2 cellular contexts compared by ENCODE assay signal in the genomic region with DNA sequence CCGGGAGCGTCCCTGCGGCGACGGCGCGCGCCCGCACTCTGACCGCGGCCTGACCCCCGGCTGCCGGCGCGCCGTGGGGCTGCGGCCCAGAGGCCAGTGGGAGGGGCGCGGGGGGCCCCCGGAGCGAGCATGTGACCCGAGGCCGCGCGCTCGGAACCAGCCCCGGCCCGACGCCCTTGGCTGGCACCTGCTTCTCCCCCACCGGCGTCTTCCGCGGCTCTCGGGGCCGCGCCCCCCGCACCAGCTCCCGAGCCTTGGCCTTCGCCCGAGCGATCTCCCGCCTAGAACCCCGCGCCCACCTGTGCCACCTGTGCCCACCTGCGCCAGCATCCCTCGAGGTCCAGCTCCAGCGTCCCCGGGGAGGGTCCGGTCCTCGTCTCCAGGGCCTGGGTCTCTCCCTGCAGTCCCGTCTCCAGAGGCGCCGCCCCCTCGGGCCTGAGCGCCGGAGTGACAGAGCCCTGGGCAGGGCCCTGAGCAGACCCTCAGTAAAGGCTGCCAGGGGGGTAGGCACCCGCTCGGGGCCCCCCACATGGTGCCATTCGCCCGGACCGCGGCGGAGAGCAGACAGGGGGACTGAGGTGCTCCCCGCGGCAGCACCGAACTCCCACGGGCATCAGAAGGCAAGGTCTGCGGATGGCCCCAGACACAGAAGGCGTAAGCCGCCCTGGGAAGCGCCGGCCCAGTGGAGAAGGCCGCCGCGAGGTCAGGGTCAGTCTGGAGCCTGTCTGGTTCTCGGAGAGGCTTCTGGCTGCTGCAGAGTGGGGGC.
TF ChIP-seq lines count a peak whose summit lies in the region.

No MANE protein-coding gene starts in this region.

TF ChIP-seq in IMR-90, 13 proteins besides CTCF, POLR2A, EP300 and RAD21:
- no peak for TF ChIP-seq CHD1 (IDR thresholded peaks at IDR 0.05; ENCODE audit: low read depth, low read length)
- no peak for TF ChIP-seq MXI1 (IDR thresholded peaks at IDR 0.05; ENCODE audit: borderline replicate concordance, low read depth, low read length)
- no peak for TF ChIP-seq NFE2L2 (IDR thresholded peaks at IDR 0.05; ENCODE audit: low read depth, low read length)
- no peak for TF ChIP-seq MAFK (IDR thresholded peaks at IDR 0.05; ENCODE audit: low read depth, low read length)
- no peak for TF ChIP-seq BHLHE40 (IDR thresholded peaks at IDR 0.05; ENCODE audit: low read depth, low read length)
- TF ChIP-seq FOS (IDR thresholded peaks at IDR 0.05; ENCODE audit: low read depth, low read length): no peak
- no peak for TF ChIP-seq SMC3 (IDR thresholded peaks at IDR 0.05; ENCODE audit: low read depth, low read length)
- TF ChIP-seq, protein P1, sequence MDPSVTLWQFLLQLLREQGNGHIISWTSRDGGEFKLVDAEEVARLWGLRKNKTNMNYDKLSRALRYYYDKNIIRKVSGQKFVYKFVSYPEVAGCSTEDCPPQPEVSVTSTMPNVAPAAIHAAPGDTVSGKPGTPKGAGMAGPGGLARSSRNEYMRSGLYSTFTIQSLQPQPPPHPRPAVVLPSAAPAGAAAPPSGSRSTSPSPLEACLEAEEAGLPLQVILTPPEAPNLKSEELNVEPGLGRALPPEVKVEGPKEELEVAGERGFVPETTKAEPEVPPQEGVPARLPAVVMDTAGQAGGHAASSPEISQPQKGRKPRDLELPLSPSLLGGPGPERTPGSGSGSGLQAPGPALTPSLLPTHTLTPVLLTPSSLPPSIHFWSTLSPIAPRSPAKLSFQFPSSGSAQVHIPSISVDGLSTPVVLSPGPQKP (IDR thresholded peaks at IDR 0.05; ENCODE audit: borderline replicate concordance, low read depth, low read length): no peak
- no peak for TF ChIP-seq CEBPB (IDR thresholded peaks at IDR 0.05; ENCODE audit: low read depth, low read length)
- TF ChIP-seq MAZ (IDR thresholded peaks at IDR 0.05; ENCODE audit: borderline replicate concordance, low read depth, low read length): no peak
- no peak for TF ChIP-seq RCOR1 (IDR thresholded peaks at IDR 0.05; ENCODE audit: insufficient replicate concordance, low read length)
- TF ChIP-seq RFX5 (IDR thresholded peaks at IDR 0.05; ENCODE audit: low read depth, low read length): no peak
- TF ChIP-seq USF2 (IDR thresholded peaks at IDR 0.05; ENCODE audit: low read depth, low read length): no peak

TF ChIP-seq in GM12878, 131 proteins besides CTCF, POLR2A, EP300 and RAD21 (continues in another document):
- TF ChIP-seq MTA3 (IDR thresholded peaks at IDR 0.05; ENCODE audit: borderline replicate concordance, low read length) (no peak), CHD1 (IDR thresholded peaks at IDR 0.05; ENCODE audit: low read depth, low read length) (no peak), FOXM1 (IDR thresholded peaks at IDR 0.05; ENCODE audit: low read depth, low read length) (no peak), WRNIP1 (IDR thresholded peaks at IDR 0.05; ENCODE audit: borderline replicate concordance, low read depth, low read length) (no peak), RELB (IDR thresholded peaks at IDR 0.05; ENCODE audit: low read depth) (no peak), POLR2AphosphoS2 (IDR thresholded peaks at IDR 0.05; ENCODE audit: low read depth, low read length) (no peak), JUNB (IDR thresholded peaks at IDR 0.05) (no peak), ZNF217 (IDR thresholded peaks at IDR 0.05) (0 out of 2 replicates have a peak, but pooled peaks have one; percentile 5), RB1 (IDR thresholded peaks at IDR 0.05; ENCODE audit: borderline replicate concordance) (no peak; the same call in 1 of the 2 replicates), USF2 (IDR thresholded peaks at IDR 0.05; ENCODE audit: borderline replicate concordance, low read depth, low read length) (no peak), MYC (IDR thresholded peaks at IDR 0.05; ENCODE audit: insufficient read depth, insufficient read length, insufficient replicate concordance, low read length, severe bottlenecking) (no peak), MEF2A (IDR thresholded peaks at IDR 0.05; ENCODE audit: insufficient read depth, low read depth, low read length) (no peak), ATF7 (IDR thresholded peaks at IDR 0.05; ENCODE audit: low read depth) (no peak), ZBTB40 (IDR thresholded peaks at IDR 0.05; ENCODE audit: borderline replicate concordance) (no peak), NFXL1 (IDR thresholded peaks at IDR 0.05; ENCODE audit: borderline replicate concordance) (peak; percentile 62; the same call in 1 of the 2 replicates), RELA (IDR thresholded peaks at IDR 0.05; ENCODE audit: borderline replicate concordance, partially characterized antibody) (no peak), IKZF1 (conservative IDR thresholded peaks at IDR 0.05) (peak; percentile 23; the same call in 1 of the 2 replicates), SMC3 (IDR thresholded peaks at IDR 0.05; ENCODE audit: borderline replicate concordance, low read length) (no peak), MLLT1 (IDR thresholded peaks at IDR 0.05) (no peak), SMARCA5 (IDR thresholded peaks at IDR 0.05) (peak; percentile 21; the same call in 1 of the 2 replicates), GATAD2B (conservative IDR thresholded peaks at IDR 0.05; ENCODE audit: low read depth) (peak; percentile 60), NR2F1 (conservative IDR thresholded peaks at IDR 0.05) (peak; percentile 95), JUND (IDR thresholded peaks at IDR 0.05; ENCODE audit: low read depth, low read length) (no peak), NR2C1 (IDR thresholded peaks at IDR 0.05) (peak; percentile 48; the same call in 1 of the 2 replicates)
- TF ChIP-seq, protein P2, sequence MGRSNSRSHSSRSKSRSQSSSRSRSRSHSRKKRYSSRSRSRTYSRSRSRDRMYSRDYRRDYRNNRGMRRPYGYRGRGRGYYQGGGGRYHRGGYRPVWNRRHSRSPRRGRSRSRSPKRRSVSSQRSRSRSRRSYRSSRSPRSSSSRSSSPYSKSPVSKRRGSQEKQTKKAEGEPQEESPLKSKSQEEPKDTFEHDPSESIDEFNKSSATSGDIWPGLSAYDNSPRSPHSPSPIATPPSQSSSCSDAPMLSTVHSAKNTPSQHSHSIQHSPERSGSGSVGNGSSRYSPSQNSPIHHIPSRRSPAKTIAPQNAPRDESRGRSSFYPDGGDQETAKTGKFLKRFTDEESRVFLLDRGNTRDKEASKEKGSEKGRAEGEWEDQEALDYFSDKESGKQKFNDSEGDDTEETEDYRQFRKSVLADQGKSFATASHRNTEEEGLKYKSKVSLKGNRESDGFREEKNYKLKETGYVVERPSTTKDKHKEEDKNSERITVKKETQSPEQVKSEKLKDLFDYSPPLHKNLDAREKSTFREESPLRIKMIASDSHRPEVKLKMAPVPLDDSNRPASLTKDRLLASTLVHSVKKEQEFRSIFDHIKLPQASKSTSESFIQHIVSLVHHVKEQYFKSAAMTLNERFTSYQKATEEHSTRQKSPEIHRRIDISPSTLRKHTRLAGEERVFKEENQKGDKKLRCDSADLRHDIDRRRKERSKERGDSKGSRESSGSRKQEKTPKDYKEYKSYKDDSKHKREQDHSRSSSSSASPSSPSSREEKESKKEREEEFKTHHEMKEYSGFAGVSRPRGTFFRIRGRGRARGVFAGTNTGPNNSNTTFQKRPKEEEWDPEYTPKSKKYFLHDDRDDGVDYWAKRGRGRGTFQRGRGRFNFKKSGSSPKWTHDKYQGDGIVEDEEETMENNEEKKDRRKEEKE (IDR thresholded peaks at IDR 0.05): 0 out of 2 replicates have a peak, but pooled peaks have one; percentile 12
- TF ChIP-seq, protein P3, sequence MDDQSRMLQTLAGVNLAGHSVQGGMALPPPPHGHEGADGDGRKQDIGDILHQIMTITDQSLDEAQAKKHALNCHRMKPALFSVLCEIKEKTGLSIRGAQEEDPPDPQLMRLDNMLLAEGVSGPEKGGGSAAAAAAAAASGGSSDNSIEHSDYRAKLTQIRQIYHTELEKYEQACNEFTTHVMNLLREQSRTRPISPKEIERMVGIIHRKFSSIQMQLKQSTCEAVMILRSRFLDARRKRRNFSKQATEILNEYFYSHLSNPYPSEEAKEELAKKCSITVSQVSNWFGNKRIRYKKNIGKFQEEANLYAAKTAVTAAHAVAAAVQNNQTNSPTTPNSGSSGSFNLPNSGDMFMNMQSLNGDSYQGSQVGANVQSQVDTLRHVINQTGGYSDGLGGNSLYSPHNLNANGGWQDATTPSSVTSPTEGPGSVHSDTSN (IDR thresholded peaks at IDR 0.05; ENCODE audit: insufficient replicate concordance, low read depth, low read length): no peak
- TF ChIP-seq, protein P4, sequence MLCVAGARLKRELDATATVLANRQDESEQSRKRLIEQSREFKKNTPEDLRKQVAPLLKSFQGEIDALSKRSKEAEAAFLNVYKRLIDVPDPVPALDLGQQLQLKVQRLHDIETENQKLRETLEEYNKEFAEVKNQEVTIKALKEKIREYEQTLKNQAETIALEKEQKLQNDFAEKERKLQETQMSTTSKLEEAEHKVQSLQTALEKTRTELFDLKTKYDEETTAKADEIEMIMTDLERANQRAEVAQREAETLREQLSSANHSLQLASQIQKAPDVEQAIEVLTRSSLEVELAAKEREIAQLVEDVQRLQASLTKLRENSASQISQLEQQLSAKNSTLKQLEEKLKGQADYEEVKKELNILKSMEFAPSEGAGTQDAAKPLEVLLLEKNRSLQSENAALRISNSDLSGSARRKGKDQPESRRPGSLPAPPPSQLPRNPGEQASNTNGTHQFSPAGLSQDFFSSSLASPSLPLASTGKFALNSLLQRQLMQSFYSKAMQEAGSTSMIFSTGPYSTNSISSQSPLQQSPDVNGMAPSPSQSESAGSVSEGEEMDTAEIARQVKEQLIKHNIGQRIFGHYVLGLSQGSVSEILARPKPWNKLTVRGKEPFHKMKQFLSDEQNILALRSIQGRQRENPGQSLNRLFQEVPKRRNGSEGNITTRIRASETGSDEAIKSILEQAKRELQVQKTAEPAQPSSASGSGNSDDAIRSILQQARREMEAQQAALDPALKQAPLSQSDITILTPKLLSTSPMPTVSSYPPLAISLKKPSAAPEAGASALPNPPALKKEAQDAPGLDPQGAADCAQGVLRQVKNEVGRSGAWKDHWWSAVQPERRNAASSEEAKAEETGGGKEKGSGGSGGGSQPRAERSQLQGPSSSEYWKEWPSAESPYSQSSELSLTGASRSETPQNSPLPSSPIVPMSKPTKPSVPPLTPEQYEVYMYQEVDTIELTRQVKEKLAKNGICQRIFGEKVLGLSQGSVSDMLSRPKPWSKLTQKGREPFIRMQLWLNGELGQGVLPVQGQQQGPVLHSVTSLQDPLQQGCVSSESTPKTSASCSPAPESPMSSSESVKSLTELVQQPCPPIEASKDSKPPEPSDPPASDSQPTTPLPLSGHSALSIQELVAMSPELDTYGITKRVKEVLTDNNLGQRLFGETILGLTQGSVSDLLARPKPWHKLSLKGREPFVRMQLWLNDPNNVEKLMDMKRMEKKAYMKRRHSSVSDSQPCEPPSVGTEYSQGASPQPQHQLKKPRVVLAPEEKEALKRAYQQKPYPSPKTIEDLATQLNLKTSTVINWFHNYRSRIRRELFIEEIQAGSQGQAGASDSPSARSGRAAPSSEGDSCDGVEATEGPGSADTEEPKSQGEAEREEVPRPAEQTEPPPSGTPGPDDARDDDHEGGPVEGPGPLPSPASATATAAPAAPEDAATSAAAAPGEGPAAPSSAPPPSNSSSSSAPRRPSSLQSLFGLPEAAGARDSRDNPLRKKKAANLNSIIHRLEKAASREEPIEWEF (IDR thresholded peaks at IDR 0.05; ENCODE audit: insufficient replicate concordance, low read depth, low read length): no peak
